Comparison of ENCODE assay signal across 8 cellular contexts in the genomic region with DNA sequence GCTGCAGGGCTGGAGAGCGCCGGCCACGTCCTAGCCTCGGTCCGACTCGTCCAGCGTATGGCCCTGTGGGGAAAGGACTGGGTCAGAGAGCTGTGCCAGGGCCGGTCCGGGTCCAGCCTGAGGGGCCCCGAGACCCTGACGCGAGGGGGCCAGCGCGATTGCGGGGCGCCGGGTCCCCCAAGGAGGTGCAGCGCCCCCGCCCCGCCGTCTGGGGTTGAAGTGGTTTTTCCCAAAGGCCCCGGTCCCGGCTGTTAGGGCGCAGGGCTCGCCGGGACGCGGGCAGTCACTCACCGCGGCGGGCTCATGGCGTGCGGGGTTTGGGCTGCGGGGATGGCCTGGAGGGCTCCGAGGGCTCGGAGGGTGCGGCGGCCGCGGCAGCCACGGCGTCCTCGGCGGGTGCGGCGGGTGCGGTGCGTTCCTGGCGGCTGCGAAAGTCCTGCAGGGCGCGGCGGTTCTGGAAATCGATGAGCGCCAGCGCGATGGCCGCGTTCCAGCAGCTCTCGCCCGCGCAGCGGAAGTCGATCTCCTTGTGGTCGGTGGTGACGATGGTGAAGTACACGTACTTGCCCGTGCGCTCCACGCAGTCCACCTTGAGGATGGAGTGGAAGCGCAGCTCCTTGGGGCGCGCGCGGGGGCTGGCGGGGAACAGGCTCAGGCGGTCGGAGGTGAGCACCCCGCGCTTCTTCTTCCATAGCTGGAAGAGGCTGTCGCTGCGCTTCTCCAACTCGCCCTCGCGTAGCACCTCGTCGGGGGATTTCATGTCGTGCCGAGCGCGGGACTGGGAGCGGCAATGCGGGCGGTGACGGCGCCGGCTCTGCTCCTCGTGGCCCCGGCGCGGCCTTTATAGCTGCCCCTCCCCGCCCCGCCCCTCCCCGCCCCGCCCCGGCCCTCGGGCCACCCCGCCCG. TPM values are rescaled to one million over a fixed set of nuclear protein-coding genes. Genes with fewer than 3 reads are reported as not detected.
A peak's percentile ranks its signal among the peaks of the same experiment; 100 is the strongest.
DNase-seq lines count a peak whose midpoint lies in the region; ATAC-seq and TF ChIP-seq lines count a peak whose summit lies in the region.

A gene with protein sequence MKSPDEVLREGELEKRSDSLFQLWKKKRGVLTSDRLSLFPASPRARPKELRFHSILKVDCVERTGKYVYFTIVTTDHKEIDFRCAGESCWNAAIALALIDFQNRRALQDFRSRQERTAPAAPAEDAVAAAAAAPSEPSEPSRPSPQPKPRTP (minus strand): TSS at position 816 of the 906 bp plus-strand sequence. CDS start 56 bp downstream, at position 760.

- H3K27me3 Mint-ChIP-seq in naive B cell = peaks cover 18 to 46% (median 42%) of the 10 kb centered on the region in 3 donors

- WGBS in thymus = 2% methylated on average over 107 of the region's 109 CpGs

- H3K36me3 Mint-ChIP-seq in naive B cell = no peaks in the 10 kb centered on the region

- H3K4me3 ChIP-seq in thymus (ENCODE audit: low read length) = peak within 1 kb of the TSS; percentile 37

- no peak for TF ChIP-seq CTCF in GM10266 (IDR thresholded peaks at IDR 0.05; ENCODE audit: control insufficient read depth, insufficient read depth, low read depth, missing control alignments)

- peaks cover 2% of the 10 kb centered on the region for H3K9me3 ChIP-seq in thymus (ENCODE audit: control insufficient read depth)

- peak within 1 kb of the TSS in 2 of 6 donors; percentile 32 to 42 for H3K27ac Mint-ChIP-seq in naive B cell

- H3K27me3 ChIP-seq in thymus (ENCODE audit: control insufficient read depth, insufficient read depth) = peaks cover 53% of the 10 kb centered on the region

- peak within 1 kb of the TSS; percentile 72 to 90 (median 86) for H3K4me3 Mint-ChIP-seq in naive B cell

- H3K27ac ChIP-seq in thymus (ENCODE audit: low read depth) = peak within 1 kb of the TSS; percentile 26

- H3K9me3 Mint-ChIP-seq in naive B cell = no peaks in the 10 kb centered on the region

- peak; percentile 44 for ATAC-seq in esophagus mucosa
- peak; percentile 42 to 44 for ATAC-seq in naive B cell (ENCODE audit: low read depth in 2 of 2)
- ATAC-seq in GM21390 (IDR thresholded peaks at IDR 0.05; ENCODE audit: unreplicated experiment) = no peak

- no peaks in the 10 kb centered on the region for H3K36me3 ChIP-seq in thymus (ENCODE audit: control insufficient read depth, insufficient read depth)

- peaks cover 8 to 24% (median 17%) of the 10 kb centered on the region in 3 donors for H3K4me1 Mint-ChIP-seq in naive B cell

- DNase-seq in GM10266 (ENCODE audit: extremely low spot score) (peak; percentile 77), NCI-H2227 (lab: John Stamatoyannopoulos, UW; ENCODE audit: unreplicated experiment) (peak; percentile 65), naive B cell (no peak), Kasumi-1 (lab: John Stamatoyannopoulos, UW) (no peak)
- DNase-seq in activated CD8-positive, alpha-beta memory T cell treated with anti-CD3 and anti-CD28 coated beads, Interleukin-2, amount 50 U/mL, for 4 hours = peak; percentile 47

- peaks cover 2% of the 10 kb centered on the region for H3K4me1 ChIP-seq in thymus (ENCODE audit: control insufficient read depth, insufficient read depth, low read length)

RNA-seq across cellular contexts. Expression of the gene that starts here (rescaled TPM):
- 45.0 TPM for total RNA-seq in esophagus mucosa
- not detected for polyA plus RNA-seq in naive B cell (ENCODE audit: low read depth in 6 of 6)
- 2.8 TPM for polyA plus RNA-seq in thymus

Comparison
In these comparisons a context has a peak if more than half of its experiments do, and no peak if none do; other contexts are left out.
1. Peak in ATAC-seq in naive B cell; RNA of the gene not detected or under 1 TPM.
2. DNase-seq: peak in GM10266 (single experiment), NCI-H2227 (single experiment) and activated CD8-positive, alpha-beta memory T cell treated with anti-CD3 and anti-CD28 coated beads, Interleukin-2, amount 50 U/mL, for 4 hours (single experiment); none in naive B cell (single experiment) and Kasumi-1 (0 of 2).